In genomic region chr17:14305785-14306496, GRCh38 we compare ENCODE assay signal across 1 cellular context.
TF ChIP-seq lines count a peak whose summit lies in the region.

No MANE protein-coding gene starts in this region.

TF ChIP-seq in HepG2, 621 proteins besides CTCF, POLR2A, EP300 and RAD21:
- TF ChIP-seq ZNF143 (CRISPR knock-in tag; IDR thresholded peaks at IDR 0.05): no peak
- no peak for TF ChIP-seq ZNF691 (CRISPR knock-in tag; IDR thresholded peaks at IDR 0.05; ENCODE audit: borderline replicate concordance, low read depth)
- TF ChIP-seq SIN3A (IDR thresholded peaks at IDR 0.05; ENCODE audit: borderline replicate concordance, low read depth, low read length): no peak
- TF ChIP-seq ZNF629 (CRISPR knock-in tag; conservative IDR thresholded peaks at IDR 0.05): no peak
- TF ChIP-seq ZMYM3 (CRISPR knock-in tag; IDR thresholded peaks at IDR 0.05): peak; percentile 79
- no peak for TF ChIP-seq POLR2AphosphoS5 (IDR thresholded peaks at IDR 0.05; ENCODE audit: low read depth, low read length)
- 0 out of 2 replicates have a peak, but pooled peaks have one; percentile 22 for TF ChIP-seq ZSCAN9 (CRISPR knock-in tag; IDR thresholded peaks at IDR 0.05; ENCODE audit: borderline replicate concordance)
- TF ChIP-seq MIER3 (CRISPR knock-in tag; IDR thresholded peaks at IDR 0.05; ENCODE audit: borderline replicate concordance): no peak
- no peak for TF ChIP-seq HOXA3 (CRISPR knock-in tag; IDR thresholded peaks at IDR 0.05)
- TF ChIP-seq ZFY (CRISPR knock-in tag; IDR thresholded peaks at IDR 0.05): no peak
- no peak for TF ChIP-seq AKNA (CRISPR knock-in tag; IDR thresholded peaks at IDR 0.05; ENCODE audit: borderline replicate concordance)
- 0 out of 2 replicates have a peak, but pooled peaks have one; percentile 19 for TF ChIP-seq ZSCAN31 (CRISPR knock-in tag; IDR thresholded peaks at IDR 0.05; ENCODE audit: low read depth)
- TF ChIP-seq ZNF788 (CRISPR knock-in tag; IDR thresholded peaks at IDR 0.05; ENCODE audit: borderline replicate concordance): no peak
- no peak for TF ChIP-seq NBN (conservative IDR thresholded peaks at IDR 0.05)
- 0 out of 2 replicates have a peak, but pooled peaks have one; percentile 39 for TF ChIP-seq MBD4 (IDR thresholded peaks at IDR 0.05; ENCODE audit: borderline replicate concordance, low read length)
- TF ChIP-seq ZNF660 (CRISPR knock-in tag; IDR thresholded peaks at IDR 0.05; ENCODE audit: borderline replicate concordance, low read depth): no peak
- TF ChIP-seq ZNF512 (CRISPR knock-in tag; IDR thresholded peaks at IDR 0.05): no peak
- TF ChIP-seq ATF1 (CRISPR knock-in tag; IDR thresholded peaks at IDR 0.05): no peak
- TF ChIP-seq SMAD9 (CRISPR knock-in tag; IDR thresholded peaks at IDR 0.05): no peak
- TF ChIP-seq HHEX (CRISPR knock-in tag; IDR thresholded peaks at IDR 0.05): no peak
- TF ChIP-seq FLYWCH1 (CRISPR knock-in tag; IDR thresholded peaks at IDR 0.05): no peak
- TF ChIP-seq ZNF24 (IDR thresholded peaks at IDR 0.05): no peak
- no peak for TF ChIP-seq PHF21A (CRISPR knock-in tag; IDR thresholded peaks at IDR 0.05)
- no peak for TF ChIP-seq FOXA3 (CRISPR knock-in tag; IDR thresholded peaks at IDR 0.05)
- TF ChIP-seq FOXK2 (IDR thresholded peaks at IDR 0.05): no peak
- 0 out of 2 replicates have a peak, but pooled peaks have one; percentile 33 for TF ChIP-seq RCOR2 (CRISPR knock-in tag; IDR thresholded peaks at IDR 0.05)
- peak; percentile 98 for TF ChIP-seq ZBTB26 (CRISPR knock-in tag; IDR thresholded peaks at IDR 0.05; ENCODE audit: borderline replicate concordance)
- TF ChIP-seq DPF2 (CRISPR knock-in tag; IDR thresholded peaks at IDR 0.05; ENCODE audit: borderline replicate concordance, low read depth): no peak
- no peak for TF ChIP-seq FOSL2 (CRISPR knock-in tag; IDR thresholded peaks at IDR 0.05)
- TF ChIP-seq ZNF75D (CRISPR knock-in tag; IDR thresholded peaks at IDR 0.05; ENCODE audit: borderline replicate concordance): no peak
- TF ChIP-seq ZNF253 (CRISPR knock-in tag; IDR thresholded peaks at IDR 0.05; ENCODE audit: borderline replicate concordance): no peak
- TF ChIP-seq XRCC5 (optimal IDR thresholded peaks at IDR 0.05; ENCODE audit: low read length): no peak
- peak; percentile 10; the same call in 1 of the 2 replicates for TF ChIP-seq RBFOX2 (IDR thresholded peaks at IDR 0.05; ENCODE audit: low read depth, low read length)
- no peak for TF ChIP-seq ZBTB2 (CRISPR knock-in tag; IDR thresholded peaks at IDR 0.05; ENCODE audit: low read depth)
- TF ChIP-seq ZHX2 (IDR thresholded peaks at IDR 0.05; ENCODE audit: low read depth): no peak
- TF ChIP-seq ZHX2 (CRISPR knock-in tag; IDR thresholded peaks at IDR 0.05; ENCODE audit: borderline replicate concordance): no peak
- no peak for TF ChIP-seq ZNF224 (CRISPR knock-in tag; IDR thresholded peaks at IDR 0.05)
- TF ChIP-seq MAX (IDR thresholded peaks at IDR 0.05): no peak; the same call in 1 of the 2 replicates
- no peak for TF ChIP-seq DR1 (CRISPR knock-in tag; IDR thresholded peaks at IDR 0.05)
- TF ChIP-seq ZNF768 (CRISPR knock-in tag; IDR thresholded peaks at IDR 0.05): peak; percentile 87; the same call in 1 of the 2 replicates
- no peak for TF ChIP-seq MTA1 (CRISPR knock-in tag; IDR thresholded peaks at IDR 0.05; ENCODE audit: borderline replicate concordance)
